In genomic region chr14:22919601-22919921, GRCh38 we compare ENCODE assay signal across 8 cellular contexts. TPM values are rescaled to one million over a fixed set of nuclear protein-coding genes. Genes with fewer than 3 reads are reported as not detected.
DNase-seq lines count a peak whose midpoint lies in the region; ATAC-seq and TF ChIP-seq lines count a peak whose summit lies in the region.

No MANE protein-coding gene starts in this region.

- H3K36me3 ChIP-seq in SJSA1 (peaks cover 62% of the 10 kb centered on the region), skeletal muscle tissue (ENCODE audit: control insufficient read depth in 3 of 3, insufficient read depth in 3 of 3, low read length in 3 of 3) (peaks cover 32 to 38% (median 37%) of the 10 kb centered on the region in 3 donors)

- H3K4me3 Mint-ChIP-seq in activated CD4-positive, alpha-beta T cell treated with anti-CD3 and anti-CD28 coated beads, Interleukin-2, amount 10 ng/mL, durations not matched to agents 24 days and 14 days = peak overlapping the region; percentile 95

- H3K27ac Mint-ChIP-seq in activated CD4-positive, alpha-beta T cell treated with anti-CD3 and anti-CD28 coated beads, Interleukin-2, amount 10 ng/mL, durations not matched to agents 24 days and 14 days = peak overlapping the region; percentile 100

- H3K4me3 ChIP-seq in SJSA1 = peak overlapping the region; percentile 20
- peak overlapping the region; percentile 60 to 85 (median 73) for H3K4me3 ChIP-seq in skeletal muscle tissue (ENCODE audit: low read length in 3 of 3)

- H3K27ac ChIP-seq in SJSA1 (no peak overlapping the region), foreskin keratinocyte (peak overlapping the region; percentile 3), skeletal muscle tissue (ENCODE audit: low read depth, low read length) (peak overlapping the region; percentile 99)

- H3K36me3 Mint-ChIP-seq in activated CD4-positive, alpha-beta T cell treated with anti-CD3 and anti-CD28 coated beads, Interleukin-2, amount 10 ng/mL, durations not matched to agents 24 days and 14 days (ENCODE audit: low read depth) = peaks cover 73% of the 10 kb centered on the region

- H3K4me1 ChIP-seq in SJSA1 (replicated peaks) (peaks cover 10% of the 10 kb centered on the region), foreskin keratinocyte (peaks cover 10% of the 10 kb centered on the region), skeletal muscle tissue (ENCODE audit: control insufficient read depth in 3 of 3, insufficient read depth in 3 of 3, low read length in 3 of 3) (peaks cover 11 to 19% (median 11%) of the 10 kb centered on the region in 3 donors)

- no peak for ATAC-seq in foreskin keratinocyte

- peak overlapping the region; percentile 30 to 74 (median 62) for H3K9ac ChIP-seq in skeletal muscle tissue (ENCODE audit: low read depth in 1 of 3, low read length in 3 of 3)

- peaks cover 27% of the 10 kb centered on the region for H3K4me1 Mint-ChIP-seq in activated CD4-positive, alpha-beta T cell treated with anti-CD3 and anti-CD28 coated beads, Interleukin-2, amount 10 ng/mL, durations not matched to agents 24 days and 14 days

- H3K27me3 ChIP-seq in SJSA1 (replicated peaks) (no peaks in the 10 kb centered on the region), foreskin keratinocyte (no peaks in the 10 kb centered on the region), skeletal muscle tissue (ENCODE audit: control insufficient read depth in 3 of 3, insufficient read depth in 3 of 3, low read length in 3 of 3) (no peaks in the 10 kb centered on the region)

- intact Hi-C loops in activated CD4-positive, alpha-beta T cell treated with anti-CD3 and anti-CD28 coated beads, Interleukin-2, amount 10 ng/mL, durations not matched to agents 24 days and 14 days (cut with micrococcal nuclease) = loop anchor here (1.0 to 5.0 kb wide), 8 partner anchors 10 to 359 kb away; partner anchors contain the start of genes ACIN1, C14orf119, DAD1 and LRP10

- H3K27me3 Mint-ChIP-seq in activated CD4-positive, alpha-beta T cell treated with anti-CD3 and anti-CD28 coated beads, Interleukin-2, amount 10 ng/mL, durations not matched to agents 24 days and 14 days = peaks cover 2% of the 10 kb centered on the region

- H3K9me3 ChIP-seq in SJSA1 (replicated peaks) (no peaks in the 10 kb centered on the region), skeletal muscle tissue (ENCODE audit: control insufficient read depth in 3 of 3, low read length in 3 of 3) (no peaks in the 10 kb centered on the region)

- TF ChIP-seq CTCF in foreskin keratinocyte (conservative IDR thresholded peaks at IDR 0.05) = no peak

- no peaks in the 10 kb centered on the region for H3K9me3 Mint-ChIP-seq in activated CD4-positive, alpha-beta T cell treated with anti-CD3 and anti-CD28 coated beads, Interleukin-2, amount 10 ng/mL, durations not matched to agents 24 days and 14 days

- DNase-seq in activated CD4-positive, alpha-beta T cell treated with anti-CD3 and anti-CD28 coated beads, Interleukin-2, amount 10 ng/mL, durations not matched to agents 24 days and 14 days = no peak
- DNase-seq in activated CD4-positive, alpha-beta T cell treated with anti-CD3 and anti-CD28 coated beads, Interleukin-2, amount 50 U/mL, for 1 hour = no peak
- DNase-seq in SJSA1 (ENCODE audit: low read depth in 1 of 2, low spot score in 2 of 2) (no peak), foreskin keratinocyte (no peak), mesenteric fat pad (ENCODE audit: low spot score) (no peak), NCI-H1105 (lab: John Stamatoyannopoulos, UW) (no peak), HT-29 (ENCODE audit: low spot score) (no peak)

RNA-seq across cellular contexts. Expression of gene RBM23, which starts 0.6 kb away (rescaled TPM):
- 82.7 and 90.2 TPM in 2 replicates for total RNA-seq in activated CD4-positive, alpha-beta T cell treated with anti-CD3 and anti-CD28 coated beads, Interleukin-2, amount 10 ng/mL, durations not matched to agents 24 days and 14 days
- 67.8 and 86.9 TPM in 2 replicates for total RNA-seq in SJSA1 (2014; rRNA removed; shearing (Covaris generic))
- total RNA-seq in foreskin keratinocyte (42.4 and 47.2 TPM in 2 replicates), skeletal muscle tissue (66.8 TPM), mesenteric fat pad (53.8 TPM)
- polyA plus RNA-seq in foreskin keratinocyte = 27.0 and 32.1 TPM in 2 replicates
- 54.9 and 56.3 TPM in 2 replicates for total RNA-seq in HT-29 (2014; rRNA removed; shearing (Covaris generic))

RNA-seq across cellular contexts. Expression of gene PRMT5, which starts 9.6 kb away (rescaled TPM):
- 198 and 200 TPM in 2 replicates for total RNA-seq in activated CD4-positive, alpha-beta T cell treated with anti-CD3 and anti-CD28 coated beads, Interleukin-2, amount 10 ng/mL, durations not matched to agents 24 days and 14 days
- 43.9 and 67.8 TPM in 2 replicates for total RNA-seq in SJSA1 (2014; rRNA removed; shearing (Covaris generic))
- total RNA-seq in foreskin keratinocyte (177 and 186 TPM in 2 replicates), skeletal muscle tissue (60.0 TPM), mesenteric fat pad (54.8 TPM)
- polyA plus RNA-seq in foreskin keratinocyte = 153 and 160 TPM in 2 replicates
- total RNA-seq in HT-29 (2014; rRNA removed; shearing (Covaris generic)) = 46.4 and 47.6 TPM in 2 replicates

RNA-seq across cellular contexts. Expression of gene REM2, which starts 36.5 kb away (rescaled TPM):
- total RNA-seq in activated CD4-positive, alpha-beta T cell treated with anti-CD3 and anti-CD28 coated beads, Interleukin-2, amount 10 ng/mL, durations not matched to agents 24 days and 14 days = 0.28 and 0.33 TPM in 2 replicates
- total RNA-seq in SJSA1 (2014; rRNA removed; shearing (Covaris generic)) = 0.05 TPM in 1 of 2 replicates, not detected in the other
- total RNA-seq in foreskin keratinocyte (0.14 TPM in 2 replicates), skeletal muscle tissue (under 0.01 TPM), mesenteric fat pad (0.39 TPM)
- polyA plus RNA-seq in foreskin keratinocyte = 0.11 and 0.18 TPM in 2 replicates
- total RNA-seq in HT-29 (2014; rRNA removed; shearing (Covaris generic)) = 0.18 and 0.53 TPM in 2 replicates

RNA-seq across cellular contexts. Expression of gene HAUS4, which starts 37.3 kb away (rescaled TPM):
- total RNA-seq in activated CD4-positive, alpha-beta T cell treated with anti-CD3 and anti-CD28 coated beads, Interleukin-2, amount 10 ng/mL, durations not matched to agents 24 days and 14 days = 59.4 and 63.1 TPM in 2 replicates
- total RNA-seq in SJSA1 (2014; rRNA removed; shearing (Covaris generic)) = 37.3 and 39.5 TPM in 2 replicates
- total RNA-seq in foreskin keratinocyte = 44.1 and 51.5 TPM in 2 replicates
- polyA plus RNA-seq in foreskin keratinocyte = 36.2 and 54.1 TPM in 2 replicates
- total RNA-seq in skeletal muscle tissue = 53.2 TPM
- total RNA-seq in mesenteric fat pad = 20.8 TPM
- total RNA-seq in HT-29 (2014; rRNA removed; shearing (Covaris generic)) = 28.5 and 29.4 TPM in 2 replicates

RNA-seq across cellular contexts. Expression of gene LRP10, which starts 48.0 kb away (rescaled TPM):
- 34.2 and 35.2 TPM in 2 replicates for total RNA-seq in activated CD4-positive, alpha-beta T cell treated with anti-CD3 and anti-CD28 coated beads, Interleukin-2, amount 10 ng/mL, durations not matched to agents 24 days and 14 days
- 37.4 and 41.4 TPM in 2 replicates for total RNA-seq in SJSA1 (2014; rRNA removed; shearing (Covaris generic))
- total RNA-seq in foreskin keratinocyte = 65.2 and 76.2 TPM in 2 replicates
- 56.5 and 58.5 TPM in 2 replicates for polyA plus RNA-seq in foreskin keratinocyte
- 11.0 TPM for total RNA-seq in skeletal muscle tissue
- 113 TPM for total RNA-seq in mesenteric fat pad
- 54.2 and 61.1 TPM in 2 replicates for total RNA-seq in HT-29 (2014; rRNA removed; shearing (Covaris generic))
